8 cellular contexts compared by ENCODE assay signal in the genomic region with DNA sequence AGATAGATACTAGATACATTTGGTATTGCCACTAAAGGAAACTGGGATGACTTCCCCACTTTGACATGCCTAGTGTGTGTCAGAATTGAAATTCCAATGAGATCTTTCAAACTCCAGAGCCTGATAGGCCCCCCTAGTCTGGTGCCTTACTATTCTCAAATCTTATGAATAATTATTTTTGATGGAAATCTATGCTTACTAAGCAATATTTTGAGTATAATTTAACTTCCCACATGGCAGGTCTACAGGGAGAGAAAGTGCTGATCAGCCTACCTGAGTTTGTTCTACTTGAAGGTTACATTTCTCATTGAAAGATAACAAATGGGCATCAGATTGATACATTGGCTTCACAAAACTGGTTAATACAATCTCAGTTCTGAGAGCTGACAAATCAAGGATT.
"Had no signal": no experiment of that assay in that cellular context is flagged by ENCODE, and none has a peak within 500 bp of the region (broad histone marks: within the 10 kb centered on the region; RNA-seq: fewer than 3 reads in every experiment).

No MANE protein-coding gene starts in this region.

- DNase-seq: GDM1, GF-D8 had no signal

- ATAC-seq: GM12878 had no signal

- FAIRE-seq: G401.6, GM12878, GM12891, GM12892, GM18507, GM19239 had no signal

- H3K4me3 ChIP-seq: GM12878 had no signal
